Comparison of ENCODE assay signal across 22 cellular contexts in genomic region chr5:42677156-42677842, GRCh38.
"Had no signal": no experiment of that assay in that cellular context is flagged by ENCODE, and none has a peak within 500 bp of the region (broad histone marks: within the 10 kb centered on the region; RNA-seq: fewer than 3 reads in every experiment).

No MANE protein-coding gene starts in this region.

- H3K27me3 ChIP-seq: dorsolateral prefrontal cortex, gastroesophageal sphincter, sigmoid colon, testis, tibial nerve, upper lobe of right lung, vagina had no signal

- H3K4me3 ChIP-seq: dorsolateral prefrontal cortex, gastroesophageal sphincter, lung, sigmoid colon, skin epidermis, testis, tibial nerve, upper lobe of right lung, vagina had no signal

- H3K36me3 ChIP-seq: gastroesophageal sphincter, sigmoid colon, tibial nerve, upper lobe of right lung, vagina had no signal

- H3K9me3 ChIP-seq: testis, upper lobe of right lung, vagina had no signal

- ATAC-seq: gastroesophageal sphincter; stimulated activated naive B cell treated with anti-CD40 and anti-IgM and Interleukin-4, amounts not matched to agents 10 μg/mL and 1 μg/mL and 100 μg/mL, for 72 hours; stimulated activated naive CD8-positive, alpha-beta T cell treated with anti-CD3 and anti-CD28 coated beads, Interleukin-15, amount 100 ng/mL, for 72 hours; upper lobe of right lung had no signal

- H3K4me1 ChIP-seq: gastroesophageal sphincter, sigmoid colon, testis, tibial nerve, upper lobe of right lung, vagina had no signal

- H3K27ac ChIP-seq: dorsolateral prefrontal cortex, gastroesophageal sphincter, sigmoid colon, skin epidermis, testis, tibial nerve, upper lobe of right lung, vagina had no signal

- DNase-seq: cortex of kidney; dorsolateral prefrontal cortex; effector CD8-positive, alpha-beta T cell; glutamatergic neuron; islet precursor cell; left ventricle myocardium superior; mesenchymal stem cell; naive B cell; nephron progenitor cell; retina; sigmoid colon; stimulated activated CD4-positive, alpha-beta T cell treated with anti-CD3 and anti-CD28 coated beads, Interleukin-2, amount 100 ng/mL, for 24 hours; stimulated activated CD4-positive, alpha-beta T cell treated with anti-CD3 and anti-CD28 coated beads, Interleukin-4, amount 100 ng/mL, for 4 hours; stimulated activated naive B cell treated with anti-CD40 and anti-IgM and Interleukin-4, amounts not matched to agents 10 μg/mL and 1 μg/mL and 100 μg/mL, for 72 hours; stimulated activated naive CD8-positive, alpha-beta T cell treated with anti-CD3 and anti-CD28 coated beads, Interleukin-15, amount 100 ng/mL, for 72 hours; testis; upper lobe of right lung had no signal
